In genomic region chr14:101181717-101182313, GRCh38 we compare ENCODE assay signal across 21 cellular contexts.
DNase-seq lines count a peak whose midpoint lies in the region; TF ChIP-seq lines count a peak whose summit lies in the region.
"Had no signal": no experiment of that assay in that cellular context is flagged by ENCODE, and none has a peak within 500 bp of the region (broad histone marks: within the 10 kb centered on the region; RNA-seq: fewer than 3 reads in every experiment).

No MANE protein-coding gene starts in this region.

- no peaks in the 10 kb centered on the region for H3K36me3 ChIP-seq in H7 (replicated peaks; ENCODE audit: control insufficient read depth, insufficient read depth, low read length)
- H3K36me3 ChIP-seq: BE2C, Peyer's patch, SJCRH30 had no signal

- intact Hi-C loops in posterior vena cava (cut with DNase I): no loop called here

- H3K27me3 ChIP-seq in H7 (ENCODE audit: control insufficient read depth, insufficient read depth, low read length): no peaks in the 10 kb centered on the region
- H3K27me3 ChIP-seq: BE2C, Peyer's patch, SJCRH30 had no signal

- TF ChIP-seq CTCF in GM10248 (IDR thresholded peaks at IDR 0.05; ENCODE audit: control extremely low read depth, extremely low read depth, low read depth, missing control alignments) (no peak), foreskin fibroblast (IDR thresholded peaks at IDR 0.05; ENCODE audit: low read depth, low read length) (no peak)

- CTCF ChIA-PET in GM10248 (lab: Yijun Ruan, JAX): no interaction called here

- POLR2A ChIA-PET in GM10248 (lab: Yijun Ruan, JAX): no interaction called here

- DNase-seq in AG08396 (ENCODE audit: low spot score) (peak; percentile 1), GM10248 (ENCODE audit: extremely low spot score) (peak; percentile 4), islet precursor cell (peak; percentile 26), posterior vena cava (ENCODE audit: low spot score) (peak; percentile 55), H7 (no peak), foreskin fibroblast (no peak)
- DNase-seq in stimulated activated naive CD4-positive, alpha-beta T cell treated with Interleukin-2 at 50 U/mL for 16 hours (lab: John Stamatoyannopoulos, UW): no peak
- no peak for DNase-seq in stimulated activated CD4-positive, alpha-beta T cell treated with anti-CD3 and anti-CD28 coated beads, Interleukin-2, amount 100 ng/mL, for 48 hours
- DNase-seq: BE2C; CD4-positive, CD25-positive, alpha-beta regulatory T cell; DMS79; GM23248; HCEC 1CT; MV-4-11; NCI-H2081; NCI-H2171 treated with DMSO at 0.1 percent for 48 hours; NCI-H446; NCI-H526; SJCRH30 had no signal

- H3K4me3 ChIP-seq in H7 (ENCODE audit: insufficient read depth, low read depth, low read length): no peak overlapping the region
- no peak overlapping the region for H3K4me3 ChIP-seq in foreskin fibroblast (ENCODE audit: low read depth in 1 of 2, low read length in 2 of 2)
- H3K4me3 ChIP-seq: GM12878, GM23248, Peyer's patch, SJCRH30 had no signal

Comparison
In these comparisons a context has a peak if more than half of its experiments do, and no peak if none do; other contexts are left out.
1. DNase-seq: peak in AG08396 (single experiment), GM10248 (single experiment), islet precursor cell (single experiment) and posterior vena cava (single experiment); none in stimulated activated naive CD4-positive, alpha-beta T cell treated with Interleukin-2 at 50 U/mL for 16 hours (single experiment), stimulated activated CD4-positive, alpha-beta T cell treated with anti-CD3 and anti-CD28 coated beads, Interleukin-2, amount 100 ng/mL, for 48 hours (0 of 2), H7 (single experiment) and foreskin fibroblast (0 of 2).